Comparison of ENCODE assay signal across 8 cellular contexts in the genomic region with DNA sequence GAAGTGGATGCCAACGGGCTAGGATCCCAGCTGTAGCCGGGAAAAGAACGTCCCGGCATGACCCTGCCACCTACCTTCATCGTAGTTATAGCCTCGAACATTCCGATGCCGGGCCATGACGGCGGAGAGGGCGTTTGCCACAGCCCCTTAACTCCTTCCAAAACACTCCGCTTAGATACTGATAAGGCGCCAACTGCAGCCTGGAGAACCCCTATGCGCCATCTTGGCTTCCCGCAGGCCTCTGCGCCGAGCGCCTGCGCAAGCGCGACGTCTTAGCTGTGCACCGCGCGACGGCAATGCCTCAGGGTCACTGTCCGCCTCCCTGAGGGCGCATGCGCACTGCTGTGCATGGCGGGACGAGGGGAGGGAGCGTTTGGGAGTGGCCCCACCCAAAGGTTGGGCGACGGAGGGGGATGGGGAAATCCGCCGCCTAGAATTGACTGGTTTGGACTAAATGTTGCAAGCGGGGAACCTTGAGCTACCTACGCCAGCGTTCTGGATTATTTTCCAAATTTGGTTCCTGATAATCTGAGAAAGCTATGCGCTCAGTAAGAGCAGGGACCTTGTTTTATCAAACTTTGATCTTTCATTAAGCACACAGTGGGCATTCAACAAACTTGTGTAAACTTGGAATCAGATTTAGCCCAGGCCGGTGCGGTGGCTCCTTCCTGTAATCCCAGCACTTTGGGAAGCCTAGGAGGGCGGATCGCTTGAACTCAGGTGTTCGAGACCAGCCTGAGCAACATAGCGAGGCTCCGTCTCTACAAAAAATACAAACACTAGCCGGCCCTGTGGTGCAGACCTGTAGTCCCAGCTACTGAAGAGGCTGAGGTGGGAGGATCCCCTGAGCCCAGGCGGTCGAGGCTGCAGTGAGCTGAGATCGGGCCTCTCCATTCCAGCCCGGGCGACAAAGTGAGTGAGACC. TPM values are rescaled to one million over a fixed set of nuclear protein-coding genes. Genes with fewer than 3 reads are reported as not detected.
DNase-seq lines count a peak whose midpoint lies in the region; ATAC-seq, FAIRE-seq and TF ChIP-seq lines count a peak whose summit lies in the region.

A gene (minus strand): TSS at position 248 of the 924 bp plus-strand sequence. CDS start 131 bp downstream, at position 117.

- WGBS in mesodermal cell (ENCODE audit: insufficient coverage in 2 of 2), 2 experiments: 16 to 17% methylated on average over 39 to 51 of the region's 53 CpGs

- ATAC-seq in GM21515 (IDR thresholded peaks at IDR 0.05; ENCODE audit: unreplicated experiment): peak; percentile 97

- H3K9me3 ChIP-seq in OCI-LY3 (ENCODE audit: insufficient read depth, low read length): no peaks in the 10 kb centered on the region
- H3K9me3 ChIP-seq in mesodermal cell (ENCODE audit: control insufficient read depth, low read length): no peaks in the 10 kb centered on the region

- H3K4me1 ChIP-seq in OCI-LY3 (ENCODE audit: low read length) (peaks cover 16% of the 10 kb centered on the region), mesodermal cell (ENCODE audit: control insufficient read depth, insufficient read depth, low read length, poor library complexity, severe bottlenecking) (no peaks in the 10 kb centered on the region)

- TF ChIP-seq CTCF in OCI-LY3 (IDR thresholded peaks at IDR 0.05; ENCODE audit: low read depth, low read length): no peak

- peak within 1 kb of the TSS; percentile 87 for H3K4me2 ChIP-seq in OCI-LY3 (ENCODE audit: low read length)

- peaks cover 47% of the 10 kb centered on the region for H3K79me2 ChIP-seq in OCI-LY3 (ENCODE audit: low read length)

- H3K9ac ChIP-seq in OCI-LY3 (ENCODE audit: low read length): peak within 1 kb of the TSS; percentile 92

- H3K27ac ChIP-seq in OCI-LY3 (ENCODE audit: low read length) (peak within 1 kb of the TSS; percentile 64), mesodermal cell (ENCODE audit: low read depth, low read length, severe bottlenecking) (peak within 1 kb of the TSS; percentile 68)

- H2AFZ ChIP-seq in OCI-LY3 (ENCODE audit: low read depth, low read length): peak within 1 kb of the TSS; percentile 72; the same call in 1 of the 2 replicates

- no peaks in the 10 kb centered on the region for H3K27me3 ChIP-seq in OCI-LY3 (ENCODE audit: low read depth, low read length)

- H4K20me1 ChIP-seq in OCI-LY3 (ENCODE audit: insufficient read depth, low read length): peaks cover 14% of the 10 kb centered on the region

- peak within 1 kb of the TSS; percentile 97 for H3K4me3 ChIP-seq in OCI-LY3 (ENCODE audit: low read length)
- H3K4me3 ChIP-seq in mesodermal cell (ENCODE audit: extremely low read depth, insufficient read depth, low read length, poor library complexity, severe bottlenecking): peak within 1 kb of the TSS; percentile 93

- peaks cover 3% of the 10 kb centered on the region for H3K36me3 ChIP-seq in OCI-LY3 (replicated peaks; ENCODE audit: low read depth, low read length)
- peaks cover 12% of the 10 kb centered on the region for H3K36me3 ChIP-seq in mesodermal cell (ENCODE audit: control insufficient read depth, insufficient read depth, low read length)

- DNase-seq in D341Med (ENCODE audit: low spot score): peak; percentile 99
- DNase-seq in HuH-7 (ENCODE audit: low spot score): peak; percentile 91
- peak; percentile 98 for DNase-seq in activated CD8-positive, alpha-beta memory T cell treated with anti-CD3 and anti-CD28 coated beads, Interleukin-2, amount 50 U/mL, for 48 hours
- DNase-seq in stimulated activated CD8-positive, alpha-beta memory T cell treated with anti-CD3 and anti-CD28 coated beads, Interleukin-15, amount 100 ng/mL, for 4 hours (ENCODE audit: low read depth in 2 of 2): peak; percentile 94 to 97

- peak; percentile 88 for FAIRE-seq in endometrium (lab: Jason Lieb, UNC)

RNA-seq across cellular contexts. Expression of the gene that starts here (rescaled TPM):
- 67.8 TPM for polyA plus RNA-seq in mesodermal cell (2013, experiment 1 of 2)
- 76.3 TPM for polyA plus RNA-seq in mesodermal cell (2013, experiment 2 of 2)

Comparison
In these comparisons a context has a peak if more than half of its experiments do, and no peak if none do; other contexts are left out.
1. Peak in every context shown above with its lines: DNase-seq, ATAC-seq, H3K4me3 ChIP-seq and H3K27ac ChIP-seq.